Comparison of ENCODE assay signal across 1 cellular context in genomic region chr1:67463298-67463960, GRCh38.
TF ChIP-seq lines count a peak whose summit lies in the region.

No MANE protein-coding gene starts in this region.

TF ChIP-seq in SK-N-SH treated with all-trans-retinoic acid at 6 μM for 48 hours, 23 proteins besides CTCF, POLR2A, EP300 and RAD21 (continued from another document):
- TF ChIP-seq TSHZ2 (CRISPR knock-in tag; IDR thresholded peaks at IDR 0.05) (no peak), ZNF8 (CRISPR knock-in tag; IDR thresholded peaks at IDR 0.05) (no peak), ZFP3 (CRISPR knock-in tag; IDR thresholded peaks at IDR 0.05) (no peak), ARNTL (CRISPR knock-in tag; IDR thresholded peaks at IDR 0.05; ENCODE audit: borderline replicate concordance, low read depth) (no peak), ZNF565 (CRISPR knock-in tag; conservative IDR thresholded peaks at IDR 0.05; ENCODE audit: low read depth) (no peak), ESRRG (CRISPR knock-in tag; IDR thresholded peaks at IDR 0.05) (no peak), ISL1 (CRISPR knock-in tag; IDR thresholded peaks at IDR 0.05) (no peak)
